15 cellular contexts compared by ENCODE assay signal in genomic region chr2:134727385-134727784, GRCh38. TPM values are rescaled to one million over a fixed set of nuclear protein-coding genes. Genes with fewer than 3 reads are reported as not detected.
DNase-seq lines count a peak whose midpoint lies in the region; TF ChIP-seq lines count a peak whose summit lies in the region.
"Had no signal": no experiment of that assay in that cellular context is flagged by ENCODE, and none has a peak within 500 bp of the region (broad histone marks: within the 10 kb centered on the region; RNA-seq: fewer than 3 reads in every experiment).

No MANE protein-coding gene starts in this region.

- dilution Hi-C loops in mammary epithelial cell (cut with HindIII; ENCODE audit: low sequenced_read_pairs) = no loop called here

- H3K4me1 ChIP-seq in mammary epithelial cell (ENCODE audit: insufficient read depth, low read length) = no peaks in the 10 kb centered on the region
- H3K4me1 ChIP-seq: esophagus squamous epithelium had no signal

- no peak overlapping the region for H3K27ac ChIP-seq in mammary epithelial cell (ENCODE audit: insufficient read depth, low read depth, low read length)
- H3K27ac ChIP-seq: esophagus squamous epithelium, WERI-Rb-1 had no signal

- no peaks in the 10 kb centered on the region for H3K79me2 ChIP-seq in mammary epithelial cell (ENCODE audit: insufficient read depth, low read length)

- CTCF ChIA-PET in mammary epithelial cell (lab: Charles Lee; ENCODE audit: low non-redundant PET) = no interaction called here

- TF ChIP-seq CTCF in mammary epithelial cell (conservative IDR thresholded peaks at IDR 0.05 in 1 of 2, IDR thresholded peaks at IDR 0.05 in 1 of 2; ENCODE audit: extremely low read depth in 1 of 2, insufficient read depth in 1 of 2, low read depth in 1 of 2, low read length in 2 of 2) (no peak), kidney epithelial cell (IDR thresholded peaks at IDR 0.05; ENCODE audit: insufficient read depth, low read length, poor library complexity, severe bottlenecking) (no peak)

- in situ Hi-C loops in mammary epithelial cell (cut with MboI; ENCODE audit: low sequenced_read_pairs in 2 of 2) = no loop called here

- H3K9me3 ChIP-seq in mammary epithelial cell (replicated peaks; ENCODE audit: insufficient read depth, low read length) = no peaks in the 10 kb centered on the region
- H3K9me3 ChIP-seq: esophagus squamous epithelium, mucosa of descending colon had no signal

- H3K9ac ChIP-seq in mammary epithelial cell (ENCODE audit: insufficient read depth, low read length) = no peak overlapping the region

- no peaks in the 10 kb centered on the region for H3K27me3 ChIP-seq in mammary epithelial cell (ENCODE audit: insufficient read depth, low read length)
- H3K27me3 ChIP-seq in kidney epithelial cell (ENCODE audit: control insufficient read depth, insufficient read depth, low read length) = no peaks in the 10 kb centered on the region

- no peak overlapping the region for H2AFZ ChIP-seq in mammary epithelial cell (ENCODE audit: low read depth, low read length)

- intact Hi-C loops in mammary epithelial cell (cut with micrococcal nuclease) = no loop called here

- no TSS peak for BruUV-seq in mammary epithelial cell (replicated peaks; lab: Mats Ljungman, UMichigan)

- DNase-seq in NCI-H226 (peak; percentile 94), mammary epithelial cell (peak; percentile 31), kidney epithelial cell (ENCODE audit: low read depth) (peak; percentile 62), stromal cell of bone marrow (ENCODE audit: low read depth) (peak; percentile 49), cerebellar cortex (ENCODE audit: low spot score) (no peak), GM03348 (ENCODE audit: low spot score) (no peak)
- no peak for DNase-seq in stimulated activated CD4-positive, alpha-beta T cell treated with anti-CD3 and anti-CD28 coated beads, Interleukin-4, amount 100 ng/mL, for 4 hours
- DNase-seq: activated naive CD4-positive, alpha-beta T cell treated with anti-CD3 and anti-CD28 coated beads, Interleukin-2, amount 10 ng/mL, durations not matched to agents 7 days and 5 days; esophagus squamous epithelium; GDM1; mucosa of descending colon; NCI-H1048; stimulated activated CD4-positive, alpha-beta T cell treated with anti-CD3 and anti-CD28 coated beads, Interleukin-4, amount 100 ng/mL, for 1 hour; WERI-Rb-1 had no signal

- no peak overlapping the region for H3K4me2 ChIP-seq in mammary epithelial cell (ENCODE audit: insufficient read depth, low read depth, low read length)

- no peaks in the 10 kb centered on the region for H3K36me3 ChIP-seq in mammary epithelial cell (ENCODE audit: insufficient read depth, low read length)
- H3K36me3 ChIP-seq in kidney epithelial cell (ENCODE audit: control insufficient read depth, insufficient read depth, low read length) = no peaks in the 10 kb centered on the region
- H3K36me3 ChIP-seq: esophagus squamous epithelium, WERI-Rb-1 had no signal

- no peaks in the 10 kb centered on the region for H4K20me1 ChIP-seq in mammary epithelial cell (ENCODE audit: insufficient read depth, low read length)

- 71% methylated on average over 4 of the region's 4 CpGs for WGBS in mammary epithelial cell (ENCODE audit: low coverage, missing lambda C conversion rate)

- H3K4me3 ChIP-seq in mammary epithelial cell (replicated peaks in 1 of 3; ENCODE audit: insufficient read depth in 1 of 3, low read depth in 2 of 3, low read length in 3 of 3) = no peak overlapping the region
- H3K4me3 ChIP-seq in kidney epithelial cell (ENCODE audit: low read depth, low read length) = no peak overlapping the region
- H3K4me3 ChIP-seq: esophagus squamous epithelium, mucosa of descending colon had no signal

RNA-seq across cellular contexts. Expression of gene TMEM163, which starts 8.6 kb away (rescaled TPM):
- total RNA-seq in mammary epithelial cell (not detected), kidney epithelial cell (1.9 and 2.4 TPM in 2 replicates)
- 0.14 TPM for polyA plus RNA-seq in mammary epithelial cell
- polyA minus RNA-seq in mammary epithelial cell = not detected
- polyA plus RNA-seq: CD14-positive monocyte had no signal

Comparison
In these comparisons a context has a peak if more than half of its experiments do, and no peak if none do; other contexts are left out.
1. DNase-seq: peak in NCI-H226 (single experiment), mammary epithelial cell (single experiment), kidney epithelial cell (single experiment) and stromal cell of bone marrow (single experiment); none in cerebellar cortex (single experiment), GM03348 (single experiment) and stimulated activated CD4-positive, alpha-beta T cell treated with anti-CD3 and anti-CD28 coated beads, Interleukin-4, amount 100 ng/mL, for 4 hours (0 of 2).